Comparison of ENCODE assay signal across 8 cellular contexts in genomic region chr2:201258666-201258999, GRCh38. TPM values are rescaled to one million over a fixed set of nuclear protein-coding genes. Genes with fewer than 3 reads are reported as not detected.
A peak's percentile ranks its signal among the peaks of the same experiment; 100 is the strongest.
DNase-seq lines count a peak whose midpoint lies in the region; ATAC-seq and TF ChIP-seq lines count a peak whose summit lies in the region.

No MANE protein-coding gene starts in this region.

- TF ChIP-seq CTCF in MM.1S (IDR thresholded peaks at IDR 0.05; ENCODE audit: low read length), result no peak; the same call in 1 of the 2 replicates
- no peak for TF ChIP-seq CTCF in dorsolateral prefrontal cortex (IDR thresholded peaks at IDR 0.05 in 54 of 56, conservative IDR thresholded peaks at IDR 0.05 in 2 of 56; ENCODE audit: low read depth in 1 of 56, partially characterized antibody in 56 of 56)
- no peak for TF ChIP-seq CTCF in nephron (IDR thresholded peaks at IDR 0.05; ENCODE audit: unreplicated experiment in 3 of 3)

- no peaks in the 10 kb centered on the region for H3K27me3 Mint-ChIP-seq in nephron (ENCODE audit: low read depth)

- intact Hi-C loops in dorsolateral prefrontal cortex (cut with DNase I), result no loop called here

- peaks cover 26% of the 10 kb centered on the region for H3K4me1 Mint-ChIP-seq in nephron

- H3F3A ChIP-seq in MM.1S (ENCODE audit: insufficient read depth, low read length), result peaks cover 80% of the 10 kb centered on the region

- H3K36me3 Mint-ChIP-seq in nephron (ENCODE audit: low read depth), result no peaks in the 10 kb centered on the region

- no peaks in the 10 kb centered on the region for H3K36me3 ChIP-seq in MM.1S (replicated peaks; ENCODE audit: insufficient read depth, low read length)

- H3K4me3 ChIP-seq in MM.1S (ENCODE audit: low read length), result peak overlapping the region; percentile 81
- H3K4me3 ChIP-seq in dorsolateral prefrontal cortex, result peak overlapping the region; percentile 1 to 67 (median 50)

- no peaks in the 10 kb centered on the region for H3K9me3 ChIP-seq in MM.1S (replicated peaks; ENCODE audit: insufficient read depth, low read length)

- H3K9me2 ChIP-seq in MM.1S (replicated peaks; ENCODE audit: insufficient read depth, low read length), result no peaks in the 10 kb centered on the region

- no peaks in the 10 kb centered on the region for H3K9me3 Mint-ChIP-seq in nephron

- ATAC-seq in GM19438 (IDR thresholded peaks at IDR 0.05; ENCODE audit: low read depth, unreplicated experiment) (peak; percentile 14), left lobe of liver (no peak), GM18907 (IDR thresholded peaks at IDR 0.05; ENCODE audit: unreplicated experiment) (no peak)

- DNase-seq in MM.1S, result no peak
- DNase-seq in dorsolateral prefrontal cortex, result no peak
- DNase-seq in left lobe of liver (ENCODE audit: low spot score), result no peak
- no peak for DNase-seq in putamen (ENCODE audit: low spot score)
- DNase-seq in DMS79 treated with DMSO at 0.1 percent for 48 hours (lab: John Stamatoyannopoulos, UW), result no peak

- H3K27ac ChIP-seq in MM.1S (ENCODE audit: low read length) (peak overlapping the region; percentile 96), dorsolateral prefrontal cortex (peak overlapping the region in 47 of 59 donors; percentile 3 to 82 (median 69))

- H3K79me2 ChIP-seq in MM.1S (ENCODE audit: low read length), result peaks cover 72% of the 10 kb centered on the region

- H4K20me1 ChIP-seq in MM.1S (ENCODE audit: insufficient read depth, low read length), result peaks cover 4% of the 10 kb centered on the region; the same call in 1 of the 2 replicates

- peak overlapping the region; percentile 93 to 100 (median 98) for H3K27ac Mint-ChIP-seq in nephron

- peak overlapping the region; percentile 81 to 92 (median 91) for H3K4me3 Mint-ChIP-seq in nephron

- H2AFZ ChIP-seq in MM.1S (ENCODE audit: low read length), result no peak overlapping the region

- H3K27me3 ChIP-seq in MM.1S (replicated peaks; ENCODE audit: insufficient read depth, low read length), result no peaks in the 10 kb centered on the region
- H3K27me3 ChIP-seq in dorsolateral prefrontal cortex, result peaks cover 0 to 13% (median 0%) of the 10 kb centered on the region in 45 donors

- peak overlapping the region; percentile 95 for H3K9ac ChIP-seq in MM.1S (ENCODE audit: low read length)

- H3K4me1 ChIP-seq in MM.1S (ENCODE audit: low read length), result peaks cover 34% of the 10 kb centered on the region

- peak overlapping the region; percentile 80 for H3K4me2 ChIP-seq in MM.1S (ENCODE audit: low read depth, low read length)

RNA-seq across cellular contexts. Expression of gene CASP8, which starts 1.7 kb away (rescaled TPM):
- total RNA-seq in dorsolateral prefrontal cortex (1 to 10 TPM in 118 of 120 experiments, under 1 TPM in 2; 0.80 to 7.9 (median 3.2) TPM), left lobe of liver (7.6 TPM)
